8 cellular contexts compared by ENCODE assay signal in the genomic region with DNA sequence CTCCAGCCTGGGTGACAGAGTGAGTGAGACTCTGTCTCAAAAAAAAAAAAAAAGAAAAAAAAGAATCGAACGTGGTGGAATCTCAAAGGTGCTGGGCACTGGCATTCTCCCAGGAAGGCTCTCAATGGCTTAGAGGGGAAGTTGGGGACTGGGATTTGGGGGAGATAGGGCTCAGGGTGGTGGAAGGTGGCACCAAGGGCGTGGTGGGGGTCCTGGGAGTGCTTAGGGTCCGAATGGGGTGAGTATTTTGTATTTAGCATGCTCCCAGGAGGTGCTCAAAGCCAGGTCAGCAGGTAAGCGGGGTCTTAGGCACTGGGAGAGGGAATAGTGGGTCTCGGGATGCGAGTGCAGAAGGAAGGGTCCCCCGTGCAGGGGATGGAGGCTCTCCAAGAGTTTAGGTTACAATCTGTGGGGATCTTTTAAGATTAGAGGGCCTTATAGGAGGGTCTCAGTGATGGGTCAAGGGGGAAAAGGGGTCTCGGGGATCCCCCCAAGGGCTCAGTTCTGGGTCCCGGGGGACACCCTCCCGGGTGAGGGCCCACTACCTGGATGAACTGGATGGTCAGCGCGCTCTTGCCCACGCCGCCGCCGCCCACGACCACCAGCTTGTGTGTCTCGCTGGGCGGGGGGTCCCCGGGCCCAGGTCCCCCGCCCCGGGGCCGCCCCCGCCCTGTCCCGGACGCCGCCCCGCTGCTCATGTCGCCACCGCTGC. TPM values are rescaled to one million over a fixed set of nuclear protein-coding genes. Genes with fewer than 3 reads are reported as not detected.
DNase-seq lines count a peak whose midpoint lies in the region; ATAC-seq and TF ChIP-seq lines count a peak whose summit lies in the region.

No MANE protein-coding gene starts in this region.

- intact Hi-C loops in HCT116 (cut with micrococcal nuclease), result loop anchor here (1.0 to 2.0 kb wide), 5 partner anchors 25 to 73 kb away; partner anchors contain the start of genes NOSIP and PRRG2
- intact Hi-C loops in activated CD4-positive, alpha-beta memory T cell treated with anti-CD3 and anti-CD28 coated beads for 36 hours (cut with micrococcal nuclease), result loop anchor here (1.0 to 2.0 kb wide), 8 partner anchors 25 to 227 kb away; partner anchors contain the start of genes AP2A1, NOSIP, PNKP and PTOV1

- peaks cover 49% of the 10 kb centered on the region for H3K4me1 Mint-ChIP-seq in activated CD4-positive, alpha-beta memory T cell treated with anti-CD3 and anti-CD28 coated beads for 36 hours (ENCODE audit: low read depth)

- TF ChIP-seq RAD21 in HCT116 (IDR thresholded peaks at IDR 0.05; ENCODE audit: low read depth), result no peak

- 24% methylated on average over 12 of the region's 31 CpGs for WGBS in hepatocyte (ENCODE audit: low lambda C conversion rate, missing lambda C conversion rate)

- no peak for TF ChIP-seq CTCF in HCT116 (IDR thresholded peaks at IDR 0.05 in 2 of 3, conservative IDR thresholded peaks at IDR 0.05 in 1 of 3; ENCODE audit: borderline replicate concordance in 1 of 3, insufficient read depth in 1 of 3, low read depth in 2 of 3, low read length in 2 of 3)
- TF ChIP-seq CTCF in hepatocyte (IDR thresholded peaks at IDR 0.05; ENCODE audit: poor library complexity), result no peak

- peak overlapping the region; percentile 68 to 92 for H3K4me3 ChIP-seq in HCT116 (replicated peaks in 1 of 2; ENCODE audit: low read depth in 1 of 2, low read length in 2 of 2)
- H3K4me3 ChIP-seq in hepatocyte, result peak overlapping the region; percentile 22
- peak overlapping the region; percentile 51 to 97 (median 56) for H3K4me3 ChIP-seq in skin epidermis

- H2AFZ ChIP-seq in HCT116 (ENCODE audit: low read depth, low read length, poor library complexity, severe bottlenecking) (no peak overlapping the region), hepatocyte (no peak overlapping the region)

- H3K4me2 ChIP-seq in HCT116 (ENCODE audit: low read length), result peak overlapping the region; percentile 92
- peak overlapping the region; percentile 77 for H3K4me2 ChIP-seq in hepatocyte

- peak overlapping the region; percentile 99 for H3K4me3 Mint-ChIP-seq in activated CD4-positive, alpha-beta memory T cell treated with anti-CD3 and anti-CD28 coated beads for 36 hours

- H3K36me3 Mint-ChIP-seq in activated CD4-positive, alpha-beta memory T cell treated with anti-CD3 and anti-CD28 coated beads for 36 hours, result peaks cover 8% of the 10 kb centered on the region

- H3K79me2 ChIP-seq in HCT116 (ENCODE audit: insufficient read depth, low read length) (peaks cover 34% of the 10 kb centered on the region), hepatocyte (peaks cover 24% of the 10 kb centered on the region)

- TF ChIP-seq POLR2A in HCT116 (IDR thresholded peaks at IDR 0.05; ENCODE audit: borderline replicate concordance, extremely low read depth, insufficient read depth, insufficient read length) (no peak), erythroblast (IDR thresholded peaks at IDR 0.05; ENCODE audit: low read length) (no peak)

- H3K27ac ChIP-seq in HCT116 (ENCODE audit: low read depth, low read length) (peak overlapping the region; percentile 98), hepatocyte (peak overlapping the region; percentile 78), skin epidermis (peak overlapping the region; percentile 17 to 100 (median 96))

- H3K27ac Mint-ChIP-seq in activated CD4-positive, alpha-beta memory T cell treated with anti-CD3 and anti-CD28 coated beads for 36 hours, result peak overlapping the region; percentile 13

- BruUV-seq in HCT116 (replicated peaks; lab: Mats Ljungman, UMichigan), result TSS peak; percentile 11

- H3K27me3 Mint-ChIP-seq in activated CD4-positive, alpha-beta memory T cell treated with anti-CD3 and anti-CD28 coated beads for 36 hours, result no peaks in the 10 kb centered on the region

- POLR2A ChIA-PET in HCT116 (lab: Charles Lee), result interaction anchor here (0.7 to 4.7 kb wide), 24 partner anchors 9 to 851 kb away, joined by 3 to 92 read pairs (median 6); partner anchors contain the start of genes ALDH16A1, BCL2L12, DKKL1 and IRF3
- POLR2A ChIA-PET in activated CD4-positive, alpha-beta memory T cell treated with anti-CD3 and anti-CD28 coated beads for 36 hours (lab: Charles Lee), result interaction anchor here (0.5 to 3.4 kb wide), 8 partner anchors 25 to 173 kb away, joined by 3 to 48 read pairs (median 9); partner anchors contain the start of genes AP2A1, BCL2L12, FUZ and IRF3

- H3K9me3 Mint-ChIP-seq in activated CD4-positive, alpha-beta memory T cell treated with anti-CD3 and anti-CD28 coated beads for 36 hours, result no peaks in the 10 kb centered on the region

- H3K27me3 ChIP-seq in HCT116 (ENCODE audit: insufficient read depth, low read length) (no peaks in the 10 kb centered on the region), hepatocyte (no peaks in the 10 kb centered on the region)

- CTCF ChIA-PET in HCT116 (lab: Charles Lee), result interaction anchor here (1.1 to 2.8 kb wide), 7 partner anchors 25 to 161 kb away, joined by 4 to 23 read pairs (median 11); partner anchors contain the start of gene PRMT1
- CTCF ChIA-PET in activated CD4-positive, alpha-beta memory T cell treated with anti-CD3 and anti-CD28 coated beads for 36 hours (lab: Charles Lee), result interaction anchor here (0.7 to 1.6 kb wide), 7 partner anchors 25 to 49 kb away, joined by 4 to 7 read pairs (median 6); partner anchors contain the start of genes PRMT1 and PRR12

- peak overlapping the region; percentile 99 for H3K9ac ChIP-seq in HCT116 (ENCODE audit: low read length)

- peaks cover 0 to 5% of the 10 kb centered on the region in 2 experiments; a peak in 3 of 4 replicates for H3K36me3 ChIP-seq in HCT116 (ENCODE audit: control insufficient read depth in 1 of 2, insufficient read depth in 2 of 2, low read length in 2 of 2)
- H3K36me3 ChIP-seq in hepatocyte (replicated peaks; ENCODE audit: insufficient read depth, low read depth), result no peaks in the 10 kb centered on the region

- no peaks in the 10 kb centered on the region for H4K20me1 ChIP-seq in HCT116 (ENCODE audit: insufficient read depth)
- peaks cover 9% of the 10 kb centered on the region for H4K20me1 ChIP-seq in hepatocyte (ENCODE audit: insufficient read depth, poor library complexity, severe bottlenecking)

- H3K4me1 ChIP-seq in HCT116 (ENCODE audit: control insufficient read depth in 1 of 2, insufficient read depth in 2 of 2, low read length in 2 of 2) (peaks cover 15 to 45% of the 10 kb centered on the region in 2 experiments), hepatocyte (ENCODE audit: insufficient read depth) (peaks cover 38% of the 10 kb centered on the region)

- RAD21 ChIA-PET in HCT116 (lab: Charles Lee; ENCODE audit: low non-redundant PET in 1 of 2, low total read pairs in 2 of 2, uncharacterized antibody in 2 of 2, unreplicated experiment in 2 of 2), result interaction anchor here (1.1 to 1.8 kb wide), 2 partner anchors 37 to 46 kb away, joined by 6 read pairs; partner anchors contain the start of gene PRMT1 (in 1 of the 2)

- H3K9me2 ChIP-seq in HCT116 (ENCODE audit: insufficient read depth) (no peaks in the 10 kb centered on the region), hepatocyte (replicated peaks; ENCODE audit: insufficient read depth) (no peaks in the 10 kb centered on the region)

- DNase-seq in HCT116 (ENCODE audit: low read depth, low spot score) (no peak), hepatocyte (ENCODE audit: low spot score) (no peak), amniotic stem cell (lab: John Stamatoyannopoulos, UW) (no peak), erythroblast (lab: John Stamatoyannopoulos, UW) (no peak)
- DNase-seq in activated CD4-positive, alpha-beta memory T cell treated with anti-CD3 and anti-CD28 coated beads for 36 hours, result no peak

- H3K9me3 ChIP-seq in HCT116 (ENCODE audit: control insufficient read depth in 1 of 2, insufficient read depth in 1 of 2, low read depth in 1 of 2, low read length in 2 of 2), result no peaks in the 10 kb centered on the region
- H3K9me3 ChIP-seq in hepatocyte (ENCODE audit: low read depth), result no peaks in the 10 kb centered on the region

- no peak for ATAC-seq in HCT116
- ATAC-seq in HG03520 (IDR thresholded peaks at IDR 0.05; ENCODE audit: unreplicated experiment), result no peak
- no peak for ATAC-seq in HG02571 (IDR thresholded peaks at IDR 0.05; ENCODE audit: unreplicated experiment)

TF ChIP-seq in HCT116, 20 proteins besides CTCF, POLR2A, EP300 and RAD21 (continues in another document):
- TF ChIP-seq EZH2phosphoT487 (IDR thresholded peaks at IDR 0.05; ENCODE audit: borderline replicate concordance) (no peak), CEBPB (IDR thresholded peaks at IDR 0.05; ENCODE audit: low read depth) (no peak), ELF1 (IDR thresholded peaks at IDR 0.05; ENCODE audit: borderline replicate concordance, low read depth) (no peak), EGR1 (IDR thresholded peaks at IDR 0.05; ENCODE audit: low read depth) (no peak), ATF3 (IDR thresholded peaks at IDR 0.05) (no peak)

RNA-seq across cellular contexts. Expression of gene RRAS, which starts 0.4 kb away (rescaled TPM):
- 55.9 TPM for total RNA-seq in HCT116 (2021; ENCODE audit: unreplicated experiment)
- polyA plus RNA-seq in HCT116 (2012), result 115 and 117 TPM in 2 replicates
- 10 to 100 TPM; 12.2 to 14.4 TPM for total RNA-seq in activated CD4-positive, alpha-beta memory T cell treated with anti-CD3 and anti-CD28 coated beads for 36 hours
- total RNA-seq in hepatocyte, result 19.2 and 32.6 TPM in 2 replicates
- polyA plus RNA-seq in hepatocyte, result 107 and 125 TPM in 2 replicates

RNA-seq across cellular contexts. Expression of gene SCAF1, which starts 2.5 kb away (rescaled TPM):
- total RNA-seq in HCT116 (2021; ENCODE audit: unreplicated experiment) (96.8 TPM), hepatocyte (9.8 and 18.6 TPM in 2 replicates)
- 39.9 and 46.0 TPM in 2 replicates for polyA plus RNA-seq in HCT116 (2012)
- 10 to 100 TPM; 57.4 to 58.6 TPM for total RNA-seq in activated CD4-positive, alpha-beta memory T cell treated with anti-CD3 and anti-CD28 coated beads for 36 hours
- 12.4 and 12.6 TPM in 2 replicates for polyA plus RNA-seq in hepatocyte

RNA-seq across cellular contexts. Expression of gene IRF3, which starts 26.1 kb away (rescaled TPM):
- 129 TPM for total RNA-seq in HCT116 (2021; ENCODE audit: unreplicated experiment)
- 109 and 131 TPM in 2 replicates for polyA plus RNA-seq in HCT116 (2012)
- 100 to 1,000 TPM; 143 to 156 TPM for total RNA-seq in activated CD4-positive, alpha-beta memory T cell treated with anti-CD3 and anti-CD28 coated beads for 36 hours
- total RNA-seq in hepatocyte, result 39.2 and 55.6 TPM in 2 replicates
- polyA plus RNA-seq in hepatocyte, result 38.8 and 41.8 TPM in 2 replicates

RNA-seq across cellular contexts. Expression of gene BCL2L12, which starts 26.2 kb away (rescaled TPM):
- 93.9 TPM for total RNA-seq in HCT116 (2021; ENCODE audit: unreplicated experiment)
- polyA plus RNA-seq in HCT116 (2012), result 71.6 and 83.5 TPM in 2 replicates
- total RNA-seq in activated CD4-positive, alpha-beta memory T cell treated with anti-CD3 and anti-CD28 coated beads for 36 hours, result 10 to 100 TPM; 87.2 to 89.1 TPM
- 4.9 and 13.8 TPM in 2 replicates for total RNA-seq in hepatocyte
- 28.3 and 32.5 TPM in 2 replicates for polyA plus RNA-seq in hepatocyte

RNA-seq across cellular contexts. Expression of gene PRMT1, which starts 37.5 kb away (rescaled TPM):
- 428 TPM for total RNA-seq in HCT116 (2021; ENCODE audit: unreplicated experiment)
- 595 and 673 TPM in 2 replicates for polyA plus RNA-seq in HCT116 (2012)
- total RNA-seq in activated CD4-positive, alpha-beta memory T cell treated with anti-CD3 and anti-CD28 coated beads for 36 hours, result 100 to 1,000 TPM; 315 to 325 TPM
- 189 and 195 TPM in 2 replicates for total RNA-seq in hepatocyte
- polyA plus RNA-seq in hepatocyte, result 175 and 180 TPM in 2 replicates

Comparison
In these comparisons a context has a peak if more than half of its experiments do, and no peak if none do; other contexts are left out.
1. H3K4me3 ChIP-seq: peak in every context shown above with its lines; median percentile 80 in HCT116; 56 in skin epidermis; 22 in hepatocyte.